25 cellular contexts compared by ENCODE assay signal in genomic region chr14:77507762-77508161, GRCh38. TPM values are rescaled to one million over a fixed set of nuclear protein-coding genes. Genes with fewer than 3 reads are reported as not detected.
DNase-seq lines count a peak whose midpoint lies in the region; ATAC-seq and TF ChIP-seq lines count a peak whose summit lies in the region.
"Had no signal": no experiment of that assay in that cellular context is flagged by ENCODE, and none has a peak within 500 bp of the region (broad histone marks: within the 10 kb centered on the region; RNA-seq: fewer than 3 reads in every experiment).

No MANE protein-coding gene starts in this region.

- no peak overlapping the region for H4K91ac ChIP-seq in neuronal stem cell (ENCODE audit: low read depth, low read length, poor library complexity)

- no peak overlapping the region for H3K4me3 Mint-ChIP-seq in activated T-helper 1 cell treated with anti-CD3 and anti-CD28 coated beads, Interleukin-12 subunit alpha, Interleukin-12 subunit beta, Interleukin-2, Interleukin-4 antibody, amounts not matched to agents 30 ng/mL and 10 ng/mL and 1 ng/mL, durations not matched to agents 14 hours and 24 hours and 36 hours
- H3K4me3 Mint-ChIP-seq: CD4-positive, alpha-beta T cell; GM23338; H9; HFFc6; IgD-negative memory B cell had no signal

- WGBS in neuronal stem cell (ENCODE audit: extremely low coverage in 2 of 2, insufficient read length in 2 of 2, insufficient replicate concordance in 1 of 2), 2 donors, result no CpG with 5 or more reads among the region's 3 CpGs

- peaks cover 6% of the 10 kb centered on the region for H3K9me3 Mint-ChIP-seq in activated T-helper 1 cell treated with anti-CD3 and anti-CD28 coated beads, Interleukin-12 subunit alpha, Interleukin-12 subunit beta, Interleukin-2, Interleukin-4 antibody, amounts not matched to agents 30 ng/mL and 10 ng/mL and 1 ng/mL, durations not matched to agents 14 hours and 24 hours and 36 hours

- ATAC-seq in RWPE2 (ENCODE audit: low read depth) (no peak), omental fat pad (ENCODE audit: low FRiP score) (peak; percentile 24)
- ATAC-seq: GM23338 had no signal

- H3K23ac ChIP-seq in neuronal stem cell (ENCODE audit: low read depth, low read length, poor library complexity), result no peak overlapping the region

- no peak overlapping the region for H3K9ac ChIP-seq in neuronal stem cell (ENCODE audit: low read depth, low read length, poor library complexity)
- H3K9ac ChIP-seq: BLaER1 treated with 17β-estradiol and CSF1 and Interleukin-3, amounts not matched to agents 10 nM and 100 nM had no signal

- no peak overlapping the region for H2BK5ac ChIP-seq in neuronal stem cell (ENCODE audit: low read length)

- no peak overlapping the region for H3K14ac ChIP-seq in neuronal stem cell (ENCODE audit: low read length)

- H3K27ac ChIP-seq in HEK293 (ENCODE audit: extremely low read depth, low read depth, low read length) (no peak overlapping the region), RWPE2 (ENCODE audit: poor library complexity, severe bottlenecking) (peak overlapping the region; percentile 28), epithelial cell of prostate (peak overlapping the region; percentile 46), neuronal stem cell (replicated peaks; ENCODE audit: low read length) (no peak overlapping the region)
- H3K27ac ChIP-seq: BLaER1 treated with 17β-estradiol and CSF1 and Interleukin-3, amounts not matched to agents 10 nM and 100 nM; SK-N-MC had no signal

- no peak overlapping the region for H4K8ac ChIP-seq in neuronal stem cell (ENCODE audit: low read depth, low read length)

- no peak overlapping the region for H3K4me2 ChIP-seq in neuronal stem cell (ENCODE audit: insufficient read depth, low read length, poor library complexity, severe bottlenecking)
- H3K4me2 ChIP-seq: BLaER1 treated with 17β-estradiol and CSF1 and Interleukin-3, amounts not matched to agents 10 nM and 100 nM; GM23338 had no signal

- H3K36me3 Mint-ChIP-seq in activated T-helper 1 cell treated with anti-CD3 and anti-CD28 coated beads, Interleukin-12 subunit alpha, Interleukin-12 subunit beta, Interleukin-2, Interleukin-4 antibody, amounts not matched to agents 30 ng/mL and 10 ng/mL and 1 ng/mL, durations not matched to agents 14 hours and 24 hours and 36 hours (ENCODE audit: low read depth), result peaks cover 27% of the 10 kb centered on the region

- H3K27ac Mint-ChIP-seq in activated T-helper 1 cell treated with anti-CD3 and anti-CD28 coated beads, Interleukin-12 subunit alpha, Interleukin-12 subunit beta, Interleukin-2, Interleukin-4 antibody, amounts not matched to agents 30 ng/mL and 10 ng/mL and 1 ng/mL, durations not matched to agents 14 hours and 24 hours and 36 hours, result no peak overlapping the region
- H3K27ac Mint-ChIP-seq: CD4-positive, alpha-beta T cell; GM23338; IgD-negative memory B cell had no signal

- no peak overlapping the region for H2BK12ac ChIP-seq in neuronal stem cell (ENCODE audit: low read length)

- no peak overlapping the region for H3K18ac ChIP-seq in neuronal stem cell (ENCODE audit: low read length)

- no peaks in the 10 kb centered on the region for H3K27me3 ChIP-seq in RWPE2 (ENCODE audit: insufficient read depth, poor library complexity, severe bottlenecking)
- H3K27me3 ChIP-seq in neuronal stem cell (ENCODE audit: control insufficient read depth in 3 of 3, insufficient read depth in 3 of 3, low read depth in 1 of 3, low read length in 3 of 3), result no peaks in the 10 kb centered on the region
- H3K27me3 ChIP-seq: BLaER1 treated with 17β-estradiol and CSF1 and Interleukin-3, amounts not matched to agents 10 nM and 100 nM had no signal

- H2BK15ac ChIP-seq in neuronal stem cell (ENCODE audit: low read length), result no peak overlapping the region

- POLR2A ChIA-PET in HEK293 (lab: Yijun Ruan, JAX), result interaction anchor here (0.8 kb wide), 1 partner anchor 532 kb away, joined by 3 read pairs; no protein-coding TSS in a partner anchor

- no peaks in the 10 kb centered on the region for H3K27me3 Mint-ChIP-seq in activated T-helper 1 cell treated with anti-CD3 and anti-CD28 coated beads, Interleukin-12 subunit alpha, Interleukin-12 subunit beta, Interleukin-2, Interleukin-4 antibody, amounts not matched to agents 30 ng/mL and 10 ng/mL and 1 ng/mL, durations not matched to agents 14 hours and 24 hours and 36 hours (ENCODE audit: insufficient read depth)
- H3K27me3 Mint-ChIP-seq: IgD-negative memory B cell had no signal

- no peaks in the 10 kb centered on the region for H3K4me1 Mint-ChIP-seq in activated T-helper 1 cell treated with anti-CD3 and anti-CD28 coated beads, Interleukin-12 subunit alpha, Interleukin-12 subunit beta, Interleukin-2, Interleukin-4 antibody, amounts not matched to agents 30 ng/mL and 10 ng/mL and 1 ng/mL, durations not matched to agents 14 hours and 24 hours and 36 hours (ENCODE audit: low read depth)
- H3K4me1 Mint-ChIP-seq: GM23338, H9 had no signal

- intact Hi-C loops in activated T-helper 1 cell treated with anti-CD3 and anti-CD28 coated beads, Interleukin-12 subunit alpha, Interleukin-12 subunit beta, Interleukin-2, Interleukin-4 antibody, amounts not matched to agents 30 ng/mL and 10 ng/mL and 1 ng/mL, durations not matched to agents 14 hours and 24 hours and 36 hours (cut with micrococcal nuclease), result no loop called here

- no peak overlapping the region for H3K4ac ChIP-seq in neuronal stem cell (ENCODE audit: low read length)

- H2AFZ ChIP-seq in neuronal stem cell (ENCODE audit: low read length), result no peak overlapping the region
- H2AFZ ChIP-seq: GM23338 had no signal

- H2AK5ac ChIP-seq in neuronal stem cell (ENCODE audit: low read depth, low read length), result no peak overlapping the region

- CTCF ChIA-PET in HEK293 (lab: Yijun Ruan, JAX), result interaction anchor here (0.6 to 0.9 kb wide), 2 partner anchors 48 to 389 kb away, joined by 3 read pairs; no protein-coding TSS in a partner anchor

- H3K79me1 ChIP-seq in neuronal stem cell (ENCODE audit: low read depth, low read length), result no peaks in the 10 kb centered on the region

- H3K4me3 ChIP-seq in HEK293 (ENCODE audit: low read depth, low read length) (no peak overlapping the region), RWPE2 (ENCODE audit: severe bottlenecking) (no peak overlapping the region), neuronal stem cell (ENCODE audit: low read length in 2 of 2) (no peak overlapping the region)
- H3K4me3 ChIP-seq: BLaER1 treated with 17β-estradiol and CSF1 and Interleukin-3, amounts not matched to agents 10 nM and 100 nM; GM23338; SK-N-MC had no signal

- H3K36me3 ChIP-seq in HEK293 (ENCODE audit: control insufficient read depth in 2 of 2, insufficient read depth in 1 of 2, low read length in 2 of 2), result peaks cover 4 to 20% of the 10 kb centered on the region in 2 experiments; a peak in 2 of 3 replicates
- H3K36me3 ChIP-seq in RWPE2 (ENCODE audit: low read depth), result peaks cover 40% of the 10 kb centered on the region
- peaks cover 2 to 26% of the 10 kb centered on the region in 2 donors for H3K36me3 ChIP-seq in neuronal stem cell (replicated peaks in 1 of 2; ENCODE audit: control insufficient read depth in 2 of 2, insufficient read depth in 2 of 2, low read length in 2 of 2)

- H3K4me1 ChIP-seq in HEK293 (ENCODE audit: control insufficient read depth, insufficient read depth, low read length) (no peaks in the 10 kb centered on the region), RWPE2 (ENCODE audit: insufficient read depth, poor library complexity, severe bottlenecking) (peaks cover 11% of the 10 kb centered on the region), neuronal stem cell (ENCODE audit: control insufficient read depth in 2 of 2, insufficient read depth in 1 of 2, low read depth in 1 of 2, low read length in 2 of 2) (no peaks in the 10 kb centered on the region)
- H3K4me1 ChIP-seq: BLaER1 treated with 17β-estradiol and CSF1 and Interleukin-3, amounts not matched to agents 10 nM and 100 nM had no signal

- no peak overlapping the region for H2BK120ac ChIP-seq in neuronal stem cell (ENCODE audit: low read depth, low read length)

- DNase-seq in RWPE2 (ENCODE audit: low spot score), result no peak
- no peak for DNase-seq in epithelial cell of prostate (ENCODE audit: low read depth, low spot score)
- no peak for DNase-seq in omental fat pad (ENCODE audit: low spot score)
- DNase-seq in activated T-helper 1 cell treated with anti-CD3 and anti-CD28 coated beads, Interleukin-12 subunit alpha, Interleukin-12 subunit beta, Interleukin-2, Interleukin-4 antibody, amounts not matched to agents 30 ng/mL and 10 ng/mL and 1 ng/mL, durations not matched to agents 14 hours and 24 hours and 36 hours (ENCODE audit: low spot score), result no peak
- no peak for DNase-seq in neuronal stem cell (ENCODE audit: low spot score)
- no peak for DNase-seq in anterior cingulate cortex (lab: John Stamatoyannopoulos, UW)
- no peak for DNase-seq in EL
- DNase-seq: AML-193; CD4-positive, alpha-beta T cell; H9; NCI-H1092; NCI-H1436 treated with DMSO at 0.1 percent for 48 hours; NCI-H187 treated with DMSO at 0.1 percent for 48 hours; NCI-H2171 treated with DMSO at 0.1 percent for 48 hours; NCI-H446; NCI-H524 treated with DMSO at 0.1 percent for 48 hours; NCI-H82; RPMI8226; SIG-M5 had no signal

- TF ChIP-seq CTCF in HEK293 (tag by site-specific recombination; IDR thresholded peaks at IDR 0.05) (no peak), RWPE2 (IDR thresholded peaks at IDR 0.05; ENCODE audit: poor library complexity, severe bottlenecking) (no peak), omental fat pad (IDR thresholded peaks at IDR 0.05) (no peak)

- H3K9me3 ChIP-seq in HEK293 (ENCODE audit: control insufficient read depth, insufficient read depth, low read depth, low read length), result no peaks in the 10 kb centered on the region
- no peaks in the 10 kb centered on the region for H3K9me3 ChIP-seq in RWPE2 (ENCODE audit: severe bottlenecking)
- no peaks in the 10 kb centered on the region for H3K9me3 ChIP-seq in neuronal stem cell (replicated peaks in 1 of 2; ENCODE audit: control insufficient read depth in 2 of 2, insufficient read depth in 1 of 2, low read depth in 1 of 2, low read length in 2 of 2)

RNA-seq across cellular contexts. Expression of gene ISM2, which starts 9.1 kb away (rescaled TPM):
- 1 to 10 TPM in 2 of 4 donors, under 1 TPM in 1, not detected in 1; 0.72 to 2.3 (median 1.4) TPM for total RNA-seq in omental fat pad
- 0.08 TPM in 1 of 2 replicates, not detected in the other for total RNA-seq in activated T-helper 1 cell treated with anti-CD3 and anti-CD28 coated beads, Interleukin-12 subunit alpha, Interleukin-12 subunit beta, Interleukin-2, Interleukin-4 antibody, amounts not matched to agents 30 ng/mL and 10 ng/mL and 1 ng/mL, durations not matched to agents 14 hours and 24 hours and 36 hours
- polyA plus RNA-seq in neuronal stem cell (2013, experiment 1 of 2), result 0.26 TPM
- polyA plus RNA-seq in neuronal stem cell (2013, experiment 2 of 2), result 0.12 TPM
- total RNA-seq: CD4-positive, alpha-beta T cell had no signal
- polyA plus RNA-seq: IgD-negative memory B cell had no signal

RNA-seq across cellular contexts. Expression of gene AHSA1, which starts 49.9 kb away (rescaled TPM):
- total RNA-seq in omental fat pad, result 100 to 1,000 TPM in 2 of 4 donors, 10 to 100 TPM in 2; 82.4 to 158 (median 101) TPM
- total RNA-seq in activated T-helper 1 cell treated with anti-CD3 and anti-CD28 coated beads, Interleukin-12 subunit alpha, Interleukin-12 subunit beta, Interleukin-2, Interleukin-4 antibody, amounts not matched to agents 30 ng/mL and 10 ng/mL and 1 ng/mL, durations not matched to agents 14 hours and 24 hours and 36 hours, result 370 and 383 TPM in 2 replicates
- 74.9 TPM for polyA plus RNA-seq in neuronal stem cell (2013, experiment 1 of 2)
- polyA plus RNA-seq in neuronal stem cell (2013, experiment 2 of 2), result 74.9 TPM

RNA-seq across cellular contexts. Expression of gene VIPAS39, which starts 50.4 kb away (rescaled TPM):
- total RNA-seq in omental fat pad, result 10 to 100 TPM in 3 of 4 donors, 1 to 10 TPM in 1; 9.5 to 17.3 (median 14.3) TPM
- 17.3 and 18.7 TPM in 2 replicates for total RNA-seq in activated T-helper 1 cell treated with anti-CD3 and anti-CD28 coated beads, Interleukin-12 subunit alpha, Interleukin-12 subunit beta, Interleukin-2, Interleukin-4 antibody, amounts not matched to agents 30 ng/mL and 10 ng/mL and 1 ng/mL, durations not matched to agents 14 hours and 24 hours and 36 hours
- polyA plus RNA-seq in neuronal stem cell (2013, experiment 1 of 2), result 20.4 TPM
- 18.0 TPM for polyA plus RNA-seq in neuronal stem cell (2013, experiment 2 of 2)

Comparison
In these comparisons a context has a peak if more than half of its experiments do, and no peak if none do; other contexts are left out.
1. H3K27ac ChIP-seq: peak in RWPE2 (single experiment) and epithelial cell of prostate (single experiment); none in HEK293 (single experiment) and neuronal stem cell (single experiment).